In the genomic region with DNA sequence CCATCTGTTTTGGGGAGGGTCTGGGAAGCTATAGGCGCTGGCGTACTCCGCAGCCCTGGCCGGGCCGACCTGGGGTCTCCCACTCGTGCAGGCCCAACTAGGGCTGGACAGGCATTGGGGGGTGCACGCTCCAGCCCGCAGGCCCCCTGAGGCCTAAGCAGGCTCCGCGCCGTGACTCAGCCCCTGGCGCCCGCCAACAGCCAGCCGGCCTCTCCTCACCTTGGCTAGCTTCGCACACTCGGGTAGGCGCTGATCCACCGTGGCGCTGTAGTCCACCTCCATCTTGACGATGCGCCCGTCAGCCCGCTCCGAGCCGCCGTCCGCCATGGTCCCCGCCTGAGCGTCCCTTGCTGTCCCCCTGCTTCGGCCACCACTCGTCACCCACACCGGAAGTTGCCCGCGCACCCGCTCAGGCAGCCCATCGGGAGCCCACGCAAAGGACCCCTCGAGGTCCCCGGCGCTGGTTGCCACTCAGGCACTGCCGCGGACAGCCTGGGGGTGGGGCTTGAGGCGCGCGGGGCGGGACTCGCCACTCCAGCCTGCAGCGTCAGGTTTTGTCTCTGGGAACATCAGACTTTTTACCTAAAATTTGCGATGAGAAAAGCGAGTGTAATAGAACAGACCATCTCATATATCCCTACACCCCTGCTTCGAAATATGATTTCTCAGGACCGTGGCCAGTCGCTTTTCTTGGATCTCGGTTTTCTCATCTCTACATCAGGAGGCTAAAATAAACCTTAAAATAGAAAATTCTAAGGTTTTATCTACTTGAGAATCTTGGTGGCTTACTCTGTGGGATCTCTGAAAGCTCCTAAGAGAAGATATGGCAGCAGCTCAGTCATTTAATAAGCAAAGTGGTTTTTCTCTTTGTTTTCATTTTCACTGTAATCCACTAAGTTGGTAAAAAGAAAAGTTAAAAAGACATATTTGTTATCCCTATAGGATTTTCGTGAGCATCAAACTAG, we compare ENCODE assay signal across 8 cellular contexts. TPM values are rescaled to one million over a fixed set of nuclear protein-coding genes. Genes with fewer than 3 reads are reported as not detected.
DNase-seq lines count a peak whose midpoint lies in the region; ATAC-seq and TF ChIP-seq lines count a peak whose summit lies in the region.

A gene (minus strand): TSS at position 385 of the 965 bp plus-strand sequence. CDS start 58 bp downstream, at position 327.

- H3K14ac ChIP-seq in trophoblast cell (ENCODE audit: low read length), result peak within 1 kb of the TSS; percentile 99

- peak; percentile 96 for DNase-seq in GM12865 (ENCODE audit: low read depth)
- DNase-seq in NCI-H128 (lab: John Stamatoyannopoulos, UW; ENCODE audit: unreplicated experiment), result peak; percentile 57
- DNase-seq in SW 1271 (lab: John Stamatoyannopoulos, UW), result peak; percentile 57 to 88
- peak; percentile 87 for DNase-seq in activated naive CD8-positive, alpha-beta T cell treated with anti-CD3 and anti-CD28 coated beads, Interleukin-2, amount 50 U/mL, for 16 hours (ENCODE audit: low read depth, low spot score)
- peak; percentile 96 for DNase-seq in Right ventricle myocardium superior
- peak; percentile 82 to 90 for DNase-seq in trophoblast cell
- peak; percentile 83 to 87 for DNase-seq in tibial nerve (ENCODE audit: low spot score in 2 of 2)

- TF ChIP-seq CTCF in GM12865 (IDR thresholded peaks at IDR 0.05; ENCODE audit: insufficient read depth, low read depth, low read length, missing control alignments) (no peak), tibial nerve (IDR thresholded peaks at IDR 0.05) (peak in 1 of 5 experiments; percentile 47)

- peaks cover 15% of the 10 kb centered on the region for H3K79me2 ChIP-seq in trophoblast cell (ENCODE audit: control insufficient read depth, insufficient read depth, low read length, poor library complexity)

- H3K4ac ChIP-seq in trophoblast cell (ENCODE audit: low read depth, low read length), result peak within 1 kb of the TSS; percentile 100

- intact Hi-C loops in Right ventricle myocardium superior (cut with DNase I), result no loop called here

- H3K23ac ChIP-seq in trophoblast cell (ENCODE audit: low read length), result no peak within 1 kb of the TSS

- peak within 1 kb of the TSS; percentile 94 for H4K12ac ChIP-seq in trophoblast cell (ENCODE audit: low read depth, low read length)

- TF ChIP-seq EP300 in tibial nerve (IDR thresholded peaks at IDR 0.05), result peak; percentile 27 to 95

- H3K4me1 ChIP-seq in trophoblast cell (ENCODE audit: control insufficient read depth in 1 of 2, insufficient read depth in 2 of 2, low read length in 2 of 2), result peaks cover 0 to 5% of the 10 kb centered on the region in 2 experiments
- H3K4me1 ChIP-seq in tibial nerve, result peaks cover 0 to 51% (median 22%) of the 10 kb centered on the region in 4 donors

- peak within 1 kb of the TSS; percentile 25 for H3K27ac ChIP-seq in trophoblast cell (ENCODE audit: low read depth, low read length)
- peak within 1 kb of the TSS; percentile 66 to 94 (median 91) for H3K27ac ChIP-seq in tibial nerve

- peaks cover 6% of the 10 kb centered on the region for H3K79me1 ChIP-seq in trophoblast cell (ENCODE audit: low read length)

- peak within 1 kb of the TSS; percentile 88 for H3K9ac ChIP-seq in trophoblast cell (ENCODE audit: low read length)

- peak within 1 kb of the TSS; percentile 100 for H3K18ac ChIP-seq in trophoblast cell (ENCODE audit: low read length)

- no peaks in the 10 kb centered on the region for H3K27me3 ChIP-seq in trophoblast cell (ENCODE audit: insufficient read depth, low read length)
- H3K27me3 ChIP-seq in tibial nerve, result no peaks in the 10 kb centered on the region

- H2AFZ ChIP-seq in trophoblast cell (ENCODE audit: insufficient read depth, low read length, poor library complexity), result peak within 1 kb of the TSS; percentile 99

- H3K9me3 ChIP-seq in trophoblast cell (ENCODE audit: insufficient read depth, low read depth, low read length) (no peaks in the 10 kb centered on the region), tibial nerve (no peaks in the 10 kb centered on the region)

- H3K36me3 ChIP-seq in trophoblast cell (ENCODE audit: control insufficient read depth in 1 of 2, insufficient read depth in 2 of 2, low read length in 2 of 2) (peaks cover 0 to 3% of the 10 kb centered on the region in 2 experiments), tibial nerve (peaks cover 0 to 3% (median 0%) of the 10 kb centered on the region in 3 donors)

- no CpG with 5 or more reads among the region's 55 CpGs for WGBS in trophoblast cell (ENCODE audit: extremely low coverage, insufficient coverage, insufficient read length)
- 1 to 2% methylated on average over 25 to 55 of the region's 55 CpGs for WGBS in tibial nerve, 2 donors

- ATAC-seq in HG02642 (IDR thresholded peaks at IDR 0.05; ENCODE audit: poor library complexity, unreplicated experiment) (peak; percentile 93), Right ventricle myocardium superior (ENCODE audit: poor library complexity) (peak; percentile 98)

- H3K4me2 ChIP-seq in trophoblast cell (ENCODE audit: low read length), result peak within 1 kb of the TSS; percentile 76

- H2BK12ac ChIP-seq in trophoblast cell (ENCODE audit: low read length), result no peak within 1 kb of the TSS

- TF ChIP-seq POLR2A in tibial nerve (IDR thresholded peaks at IDR 0.05), result peak; percentile 48 to 77

- H2AK5ac ChIP-seq in trophoblast cell (ENCODE audit: low read length), result peak within 1 kb of the TSS; percentile 84

- H3K4me3 ChIP-seq in GM12865 (ENCODE audit: low read depth, low read length), result peak within 1 kb of the TSS; percentile 94
- peak within 1 kb of the TSS; percentile 95 for H3K4me3 ChIP-seq in trophoblast cell (ENCODE audit: low read depth, low read length)
- peak within 1 kb of the TSS; percentile 80 to 94 (median 84) for H3K4me3 ChIP-seq in tibial nerve

- H2BK5ac ChIP-seq in trophoblast cell (ENCODE audit: low read depth, low read length, poor library complexity), result peak within 1 kb of the TSS; percentile 97

- peak within 1 kb of the TSS; percentile 87 for H2BK120ac ChIP-seq in trophoblast cell (ENCODE audit: insufficient read depth, low read length, poor library complexity)

- H4K8ac ChIP-seq in trophoblast cell (ENCODE audit: low read depth, low read length), result peak within 1 kb of the TSS; percentile 100

- peak within 1 kb of the TSS; percentile 96 for H4K91ac ChIP-seq in trophoblast cell (ENCODE audit: low read depth, low read length)

RNA-seq across cellular contexts. Expression of the gene that starts here (rescaled TPM):
- 42.6 TPM for total RNA-seq in Right ventricle myocardium superior
- polyA plus RNA-seq in trophoblast cell (2013), result 90.4 and 95.6 TPM in 2 replicates
- 10 to 100 TPM; 16.1 to 24.7 (median 22.4) TPM for total RNA-seq in tibial nerve

Comparison
In these comparisons a context has a peak if more than half of its experiments do, and no peak if none do; other contexts are left out.
1. Peak in every context shown above with its lines: DNase-seq, ATAC-seq, H3K4me3 ChIP-seq and H3K27ac ChIP-seq.